In genomic region chr20:48262396-48262795, GRCh38 we compare ENCODE assay signal across 24 cellular contexts.
DNase-seq lines count a peak whose midpoint lies in the region; ATAC-seq and TF ChIP-seq lines count a peak whose summit lies in the region.
"Had no signal": no experiment of that assay in that cellular context is flagged by ENCODE, and none has a peak within 500 bp of the region (broad histone marks: within the 10 kb centered on the region; RNA-seq: fewer than 3 reads in every experiment).

No MANE protein-coding gene starts in this region.

- H3K9me3 ChIP-seq in endodermal cell (ENCODE audit: control insufficient read depth, low read length) = peaks cover 4% of the 10 kb centered on the region
- H3K9me3 ChIP-seq: BE2C had no signal

- H3K9me3 Mint-ChIP-seq in endodermal cell = peaks cover 7% of the 10 kb centered on the region
- H3K9me3 Mint-ChIP-seq in nephron progenitor cell = peaks cover 7% of the 10 kb centered on the region
- H3K9me3 Mint-ChIP-seq: CD4-positive, alpha-beta T cell; CD8-positive, alpha-beta memory T cell; GM23338 had no signal

- no peak for TF ChIP-seq CTCF in LNCaP clone FGC (IDR thresholded peaks at IDR 0.05; ENCODE audit: control insufficient read depth, extremely low read depth, insufficient read depth)
- TF ChIP-seq CTCF in endodermal cell (conservative IDR thresholded peaks at IDR 0.05) = no peak
- no peak for TF ChIP-seq CTCF in nephron progenitor cell (IDR thresholded peaks at IDR 0.05)

- H3K4me3 Mint-ChIP-seq in endodermal cell (no peak overlapping the region), nephron progenitor cell (no peak overlapping the region)
- H3K4me3 Mint-ChIP-seq: CD14-positive monocyte; CD4-positive, alpha-beta T cell; CD8-positive, alpha-beta memory T cell; GM23338; H9 had no signal

- no peaks in the 10 kb centered on the region for H3K27me3 ChIP-seq in endodermal cell (ENCODE audit: control insufficient read depth, insufficient read depth, low read length, poor library complexity, severe bottlenecking)
- H3K27me3 ChIP-seq: BE2C; BLaER1 treated with 17β-estradiol and CSF1 and Interleukin-3, amounts not matched to agents 10 nM and 100 nM had no signal

- H3K4me3 ChIP-seq in LNCaP clone FGC (ENCODE audit: low read depth, low read length) = no peak overlapping the region
- H3K4me3 ChIP-seq in endodermal cell (ENCODE audit: low read length) = no peak overlapping the region
- H3K4me3 ChIP-seq: A549; BLaER1 treated with 17β-estradiol and CSF1 and Interleukin-3, amounts not matched to agents 10 nM and 100 nM; GM12878; GM23338 had no signal

- no peak for ATAC-seq in GM21381 (IDR thresholded peaks at IDR 0.05; ENCODE audit: unreplicated experiment)
- ATAC-seq: A549, GM12878, GM23338, HCT116 had no signal

- H3K4me1 Mint-ChIP-seq in endodermal cell = peaks cover 17% of the 10 kb centered on the region
- H3K4me1 Mint-ChIP-seq in nephron progenitor cell = peaks cover 54% of the 10 kb centered on the region
- H3K4me1 Mint-ChIP-seq: CD14-positive monocyte; CD8-positive, alpha-beta memory T cell had no signal

- peaks cover 7% of the 10 kb centered on the region for H3K27me3 Mint-ChIP-seq in endodermal cell (ENCODE audit: insufficient read depth)
- H3K27me3 Mint-ChIP-seq in nephron progenitor cell (ENCODE audit: low read depth, poor library complexity) = peaks cover 15% of the 10 kb centered on the region

- no peak overlapping the region for H3K27ac ChIP-seq in endodermal cell (ENCODE audit: low read depth, low read length)
- H3K27ac ChIP-seq: A549; BLaER1 treated with 17β-estradiol and CSF1 and Interleukin-3, amounts not matched to agents 10 nM and 100 nM had no signal

- no peak overlapping the region for H3K9ac ChIP-seq in endodermal cell (ENCODE audit: extremely low read depth, low read length, poor library complexity, severe bottlenecking)
- H3K9ac ChIP-seq: BLaER1 treated with 17β-estradiol and CSF1 and Interleukin-3, amounts not matched to agents 10 nM and 100 nM had no signal

- H3K4me1 ChIP-seq in endodermal cell (ENCODE audit: control insufficient read depth, insufficient read depth, low read length) = no peaks in the 10 kb centered on the region
- H3K4me1 ChIP-seq: A549; BLaER1 treated with 17β-estradiol and CSF1 and Interleukin-3, amounts not matched to agents 10 nM and 100 nM had no signal

- H3K36me3 ChIP-seq in endodermal cell (ENCODE audit: control insufficient read depth, insufficient read depth, low read length) = no peaks in the 10 kb centered on the region
- H3K36me3 ChIP-seq: BE2C; BLaER1 treated with 17β-estradiol and CSF1 and Interleukin-3, amounts not matched to agents 10 nM and 100 nM had no signal

- peak; percentile 21 for DNase-seq in LNCaP clone FGC (ENCODE audit: low read depth)
- DNase-seq in endodermal cell = peak; percentile 7
- no peak for DNase-seq in nephron progenitor cell
- DNase-seq in NCI-H446 (lab: John Stamatoyannopoulos, UW) = no peak
- DNase-seq in activated CD4-positive, CD25-positive, alpha-beta regulatory T cell treated with anti-CD3 and anti-CD28 coated beads, Interleukin-2, amount 50 U/mL, for 72 hours = no peak
- no peak for DNase-seq in KBM-7
- DNase-seq: 8988T; ACHN; AML-193; BE2C; CD4-positive, alpha-beta T cell; CD8-positive, alpha-beta memory T cell; DMS 273 treated with DMSO at 0.1 percent for 48 hours; DMS79; EL; GDM1; H9 had no signal

- in situ Hi-C loops in KBM-7 (cut with MboI; ENCODE audit: low pct_unique_long_range_greater_than_20kb, low sequenced_read_pairs) = no loop called here

- no peak overlapping the region for H3K27ac Mint-ChIP-seq in endodermal cell
- H3K27ac Mint-ChIP-seq in nephron progenitor cell = peak overlapping the region; percentile 11
- H3K27ac Mint-ChIP-seq: CD14-positive monocyte; CD4-positive, alpha-beta T cell; CD8-positive, alpha-beta memory T cell; GM23338; H9 had no signal

- WGBS in endodermal cell (ENCODE audit: insufficient coverage in 1 of 2, insufficient read length in 1 of 2), 2 experiments = 93 to 98% methylated on average over 6 of the region's 6 CpGs

- H3K36me3 Mint-ChIP-seq in endodermal cell (ENCODE audit: low read depth) (no peaks in the 10 kb centered on the region), nephron progenitor cell (ENCODE audit: low read depth) (no peaks in the 10 kb centered on the region)
- H3K36me3 Mint-ChIP-seq: CD14-positive monocyte; CD8-positive, alpha-beta memory T cell had no signal

Comparison
In these comparisons a context has a peak if more than half of its experiments do, and no peak if none do; other contexts are left out.
1. DNase-seq: peak in LNCaP clone FGC (single experiment) and endodermal cell (single experiment); none in nephron progenitor cell (single experiment), NCI-H446 (0 of 2), activated CD4-positive, CD25-positive, alpha-beta regulatory T cell treated with anti-CD3 and anti-CD28 coated beads, Interleukin-2, amount 50 U/mL, for 72 hours (single experiment) and KBM-7 (single experiment).